17 cellular contexts compared by ENCODE assay signal in the genomic region with DNA sequence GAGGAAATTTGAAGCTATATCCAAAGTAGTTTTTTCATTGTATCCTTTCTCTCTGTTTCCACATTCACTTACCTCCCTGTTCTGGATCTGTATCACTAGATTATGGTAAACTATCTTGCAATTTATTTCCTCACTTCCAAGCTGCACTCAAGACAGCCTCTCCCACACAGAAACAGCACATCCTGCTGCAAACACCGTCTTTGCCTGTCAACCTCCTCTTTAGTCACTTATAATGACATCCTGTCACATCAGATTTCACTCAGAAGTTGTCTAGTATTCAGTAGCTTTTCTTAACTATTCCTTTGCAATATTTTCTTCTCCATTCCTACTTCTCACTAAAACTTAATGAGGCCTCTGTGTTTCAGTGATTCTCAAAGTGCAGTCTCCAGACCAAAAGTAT.
"Had no signal": no experiment of that assay in that cellular context is flagged by ENCODE, and none has a peak within 500 bp of the region (broad histone marks: within the 10 kb centered on the region; RNA-seq: fewer than 3 reads in every experiment).

No MANE protein-coding gene starts in this region.

- H3K9me3 ChIP-seq: heart right ventricle, tibial artery had no signal

- H3K4me3 Mint-ChIP-seq: activated B cell treated with CpG ODN at 0.5 μM for 24 hours; activated CD4-positive, alpha-beta memory T cell treated with anti-CD3 and anti-CD28 coated beads, Interleukin-2, amount 10 ng/mL, durations not matched to agents 7 days and 5 days; activated CD8-positive, alpha-beta memory T cell treated with anti-CD3 and anti-CD28 coated beads, Interleukin-2, amount 10 ng/mL, durations not matched to agents 7 days and 5 days; activated naive CD8-positive, alpha-beta T cell treated with anti-CD3 and anti-CD28 coated beads, Interleukin-2, amount 10 ng/mL, durations not matched to agents 7 days and 5 days; activated T-helper 17 cell treated with anti-CD3 and anti-CD28 coated beads, Interleukin-2, amount 50 U/mL, for 72 hours; central memory CD8-positive, alpha-beta T cell; natural killer cell; T-helper 2 cell treated with Interferon-gamma antibody and Interleukin-4, amounts not matched to agents 5 μg/mL and 100 μg/mL, for 36 hours had no signal

- H3K27me3 ChIP-seq: heart right ventricle, tibial artery had no signal

- H3K79me2 ChIP-seq: parathyroid adenoma had no signal

- H3K4me3 ChIP-seq: heart right ventricle, tibial artery had no signal

- H2AFZ ChIP-seq: parathyroid adenoma had no signal

- H3K27ac ChIP-seq: heart right ventricle, parathyroid adenoma, tibial artery had no signal

- H3K4me1 ChIP-seq: heart right ventricle, parathyroid adenoma, tibial artery had no signal

- ATAC-seq: activated CD8-positive, alpha-beta memory T cell treated with anti-CD3 and anti-CD28 coated beads, Interleukin-2, amount 10 ng/mL, durations not matched to agents 7 days and 5 days; activated T-helper 17 cell treated with anti-CD3 and anti-CD28 coated beads, Interleukin-2, amount 50 U/mL, for 72 hours; heart right ventricle; natural killer cell had no signal

- H3K4me1 Mint-ChIP-seq: activated B cell treated with CpG ODN at 0.5 μM for 24 hours; activated CD4-positive, alpha-beta memory T cell treated with anti-CD3 and anti-CD28 coated beads, Interleukin-2, amount 10 ng/mL, durations not matched to agents 7 days and 5 days; activated CD8-positive, alpha-beta memory T cell treated with anti-CD3 and anti-CD28 coated beads, Interleukin-2, amount 10 ng/mL, durations not matched to agents 7 days and 5 days; activated naive CD8-positive, alpha-beta T cell treated with anti-CD3 and anti-CD28 coated beads, Interleukin-2, amount 10 ng/mL, durations not matched to agents 7 days and 5 days; activated T-helper 17 cell treated with anti-CD3 and anti-CD28 coated beads, Interleukin-2, amount 50 U/mL, for 72 hours; central memory CD8-positive, alpha-beta T cell; natural killer cell had no signal

- H3K27me3 Mint-ChIP-seq: activated B cell treated with CpG ODN at 0.5 μM for 24 hours; activated CD4-positive, alpha-beta memory T cell treated with anti-CD3 and anti-CD28 coated beads, Interleukin-2, amount 10 ng/mL, durations not matched to agents 7 days and 5 days; activated CD8-positive, alpha-beta memory T cell treated with anti-CD3 and anti-CD28 coated beads, Interleukin-2, amount 10 ng/mL, durations not matched to agents 7 days and 5 days; activated naive CD8-positive, alpha-beta T cell treated with anti-CD3 and anti-CD28 coated beads, Interleukin-2, amount 10 ng/mL, durations not matched to agents 7 days and 5 days; activated T-helper 17 cell treated with anti-CD3 and anti-CD28 coated beads, Interleukin-2, amount 50 U/mL, for 72 hours; central memory CD8-positive, alpha-beta T cell had no signal

- H3K9me3 Mint-ChIP-seq: activated B cell treated with CpG ODN at 0.5 μM for 24 hours; activated naive CD8-positive, alpha-beta T cell treated with anti-CD3 and anti-CD28 coated beads, Interleukin-2, amount 10 ng/mL, durations not matched to agents 7 days and 5 days; activated T-helper 17 cell treated with anti-CD3 and anti-CD28 coated beads, Interleukin-2, amount 50 U/mL, for 72 hours; T-helper 2 cell treated with Interferon-gamma antibody and Interleukin-4, amounts not matched to agents 5 μg/mL and 100 μg/mL, for 36 hours had no signal

- H3K36me3 Mint-ChIP-seq: activated CD8-positive, alpha-beta memory T cell treated with anti-CD3 and anti-CD28 coated beads, Interleukin-2, amount 10 ng/mL, durations not matched to agents 7 days and 5 days; activated naive CD8-positive, alpha-beta T cell treated with anti-CD3 and anti-CD28 coated beads, Interleukin-2, amount 10 ng/mL, durations not matched to agents 7 days and 5 days; natural killer cell had no signal

- DNase-seq: activated B cell treated with CpG ODN at 0.5 μM for 24 hours; activated CD4-positive, alpha-beta memory T cell treated with anti-CD3 and anti-CD28 coated beads, Interleukin-2, amount 10 ng/mL, durations not matched to agents 7 days and 5 days; activated CD4-positive, alpha-beta T cell treated with anti-CD3 and anti-CD28 coated beads for 4 hours; activated CD8-positive, alpha-beta memory T cell treated with anti-CD3 and anti-CD28 coated beads, Interleukin-2, amount 10 ng/mL, durations not matched to agents 7 days and 5 days; activated naive CD4-positive, alpha-beta T cell treated with Interleukin-2 at 50 U/mL for 16 hours; activated naive CD8-positive, alpha-beta T cell treated with anti-CD3 and anti-CD28 coated beads, Interleukin-2, amount 10 ng/mL, durations not matched to agents 7 days and 5 days; amygdala; cortex of kidney; heart right ventricle; natural killer cell; stimulated activated CD8-positive, alpha-beta memory T cell treated with anti-CD3 and anti-CD28 coated beads, Interleukin-4, amount 100 ng/mL, for 48 hours; stimulated activated naive CD4-positive, alpha-beta T cell; tibial artery had no signal

- H3K36me3 ChIP-seq: heart right ventricle, tibial artery had no signal

- H3K27ac Mint-ChIP-seq: activated B cell treated with CpG ODN at 0.5 μM for 24 hours; activated CD4-positive, alpha-beta memory T cell treated with anti-CD3 and anti-CD28 coated beads, Interleukin-2, amount 10 ng/mL, durations not matched to agents 7 days and 5 days; activated CD8-positive, alpha-beta memory T cell treated with anti-CD3 and anti-CD28 coated beads, Interleukin-2, amount 10 ng/mL, durations not matched to agents 7 days and 5 days; activated naive CD8-positive, alpha-beta T cell treated with anti-CD3 and anti-CD28 coated beads, Interleukin-2, amount 10 ng/mL, durations not matched to agents 7 days and 5 days; activated T-helper 17 cell treated with anti-CD3 and anti-CD28 coated beads, Interleukin-2, amount 50 U/mL, for 72 hours; natural killer cell; T-helper 2 cell treated with Interferon-gamma antibody and Interleukin-4, amounts not matched to agents 5 μg/mL and 100 μg/mL, for 36 hours had no signal
